In the genomic region with DNA sequence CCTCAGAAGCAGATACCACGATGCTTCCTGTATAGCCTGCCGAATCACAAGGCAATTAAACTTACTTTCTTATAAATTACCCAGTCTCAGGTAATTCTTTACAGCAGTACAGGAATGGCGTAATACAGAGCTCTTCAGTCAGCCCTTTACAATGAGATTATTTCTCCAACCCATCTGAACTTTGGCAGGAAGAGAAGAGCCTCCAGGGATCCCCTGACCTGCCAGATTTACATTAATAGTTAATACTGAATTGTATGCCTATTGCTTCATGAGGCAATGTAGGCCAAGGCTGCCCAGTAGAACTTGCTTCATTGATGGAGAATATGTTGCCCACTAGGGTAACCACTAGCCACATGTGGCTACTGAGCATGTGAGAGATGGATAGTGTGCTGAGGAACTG, we compare ENCODE assay signal across 9 cellular contexts.
"Had no signal": no experiment of that assay in that cellular context is flagged by ENCODE, and none has a peak within 500 bp of the region (broad histone marks: within the 10 kb centered on the region; RNA-seq: fewer than 3 reads in every experiment).

No MANE protein-coding gene starts in this region.

- H3K4me2 ChIP-seq: KMS-11 had no signal

- H3K4me1 Mint-ChIP-seq: IgD-negative memory B cell had no signal

- FAIRE-seq: HepG2 had no signal

- ATAC-seq: HepG2 had no signal

- H3K27ac ChIP-seq: HL-60, KMS-11 had no signal

- H3K27ac Mint-ChIP-seq: IgD-negative memory B cell had no signal

- DNase-seq: GOT3, H7, HCEC 1CT, Karpas-422, KBM-7 had no signal

- H3K27me3 Mint-ChIP-seq: IgD-negative memory B cell had no signal

- H3K36me3 Mint-ChIP-seq: IgD-negative memory B cell had no signal

- H3K9ac ChIP-seq: KMS-11 had no signal
